Comparison of ENCODE assay signal across 12 cellular contexts in the genomic region with DNA sequence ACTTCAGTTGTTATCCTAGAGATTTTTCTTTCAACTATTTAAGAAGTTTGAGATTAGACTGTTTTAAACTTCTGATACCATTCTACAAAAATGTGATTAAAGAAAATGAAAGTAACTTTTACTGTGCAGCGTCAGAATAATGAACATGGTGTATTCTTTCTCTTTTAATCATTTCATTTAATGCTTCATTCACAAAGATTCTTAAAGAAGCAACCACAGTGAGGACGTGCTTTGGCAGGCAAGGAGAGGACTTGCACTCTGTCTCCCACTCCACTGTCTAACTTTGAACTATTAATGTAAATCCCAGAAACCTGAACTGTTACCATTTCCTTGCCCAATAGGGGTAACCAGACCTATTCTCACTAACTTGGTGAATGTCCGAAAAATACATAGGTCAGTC.
A peak's percentile ranks its signal among the peaks of the same experiment; 100 is the strongest.
DNase-seq lines count a peak whose midpoint lies in the region; ATAC-seq and TF ChIP-seq lines count a peak whose summit lies in the region.
"Had no signal": no experiment of that assay in that cellular context is flagged by ENCODE, and none has a peak within 500 bp of the region (broad histone marks: within the 10 kb centered on the region; RNA-seq: fewer than 3 reads in every experiment).

No MANE protein-coding gene starts in this region.

- POLR2A ChIA-PET in HEK293 (lab: Yijun Ruan, JAX), result no interaction called here

- H3K36me3 ChIP-seq in HEK293 (ENCODE audit: control insufficient read depth in 2 of 2, insufficient read depth in 1 of 2, low read length in 2 of 2) (no peaks in the 10 kb centered on the region), Peyer's patch (no peaks in the 10 kb centered on the region), psoas muscle (ENCODE audit: insufficient read depth in 1 of 2, low read depth in 1 of 2) (no peaks in the 10 kb centered on the region)

- no peaks in the 10 kb centered on the region for H3K9me3 Mint-ChIP-seq in dendritic cell treated with granulocyte-macrophage colony-stimulating factor and Interleukin-4, amounts not matched to agents 40 ng/mL and 50 ng/mL, for 4 days
- H3K9me3 Mint-ChIP-seq in activated T-helper 2 cell treated with anti-CD3 and anti-CD28 coated beads, Interferon-gamma antibody, Interleukin-2, Interleukin-4, amounts not matched to agents 10 μg/mL and 5 μg/mL and 100 μg/mL, durations not matched to agents 14 hours and 24 hours and 36 hours, result no peaks in the 10 kb centered on the region
- H3K9me3 Mint-ChIP-seq: mesothelial cell of epicardium, type B pancreatic cell had no signal

- H3K9me3 ChIP-seq in HEK293 (ENCODE audit: control insufficient read depth, insufficient read depth, low read depth, low read length) (no peaks in the 10 kb centered on the region), Peyer's patch (no peaks in the 10 kb centered on the region), psoas muscle (no peaks in the 10 kb centered on the region)

- H3K4me1 ChIP-seq in HEK293 (ENCODE audit: control insufficient read depth, insufficient read depth, low read length) (peaks cover 9% of the 10 kb centered on the region), Peyer's patch (peaks cover 0 to 5% (median 2%) of the 10 kb centered on the region in 4 donors), psoas muscle (peaks cover 15% of the 10 kb centered on the region)

- H3K27ac Mint-ChIP-seq in dendritic cell treated with granulocyte-macrophage colony-stimulating factor and Interleukin-4, amounts not matched to agents 40 ng/mL and 50 ng/mL, for 4 days, result no peak overlapping the region
- H3K27ac Mint-ChIP-seq in activated T-helper 2 cell treated with anti-CD3 and anti-CD28 coated beads, Interferon-gamma antibody, Interleukin-2, Interleukin-4, amounts not matched to agents 10 μg/mL and 5 μg/mL and 100 μg/mL, durations not matched to agents 14 hours and 24 hours and 36 hours, result no peak overlapping the region
- H3K27ac Mint-ChIP-seq: mesothelial cell of epicardium, type B pancreatic cell had no signal

- TF ChIP-seq CTCF in HEK293 (tag by site-specific recombination; IDR thresholded peaks at IDR 0.05), result no peak
- TF ChIP-seq CTCF in Peyer's patch (IDR thresholded peaks at IDR 0.05), result no peak
- no peak for TF ChIP-seq CTCF in psoas muscle (IDR thresholded peaks at IDR 0.05)

- H3K4me1 Mint-ChIP-seq in dendritic cell treated with granulocyte-macrophage colony-stimulating factor and Interleukin-4, amounts not matched to agents 40 ng/mL and 50 ng/mL, for 4 days (ENCODE audit: low read depth), result peaks cover 13% of the 10 kb centered on the region
- H3K4me1 Mint-ChIP-seq in activated T-helper 2 cell treated with anti-CD3 and anti-CD28 coated beads, Interferon-gamma antibody, Interleukin-2, Interleukin-4, amounts not matched to agents 10 μg/mL and 5 μg/mL and 100 μg/mL, durations not matched to agents 14 hours and 24 hours and 36 hours (ENCODE audit: low read depth), result peaks cover 7% of the 10 kb centered on the region

- H3K27me3 ChIP-seq in Peyer's patch (no peaks in the 10 kb centered on the region), psoas muscle (ENCODE audit: insufficient read depth in 3 of 3, low read length in 2 of 3) (no peaks in the 10 kb centered on the region)

- peak in 1 of 4 donors; percentile 30 for ATAC-seq in psoas muscle

- no peaks in the 10 kb centered on the region for H3K36me3 Mint-ChIP-seq in dendritic cell treated with granulocyte-macrophage colony-stimulating factor and Interleukin-4, amounts not matched to agents 40 ng/mL and 50 ng/mL, for 4 days (ENCODE audit: low read depth)
- no peaks in the 10 kb centered on the region for H3K36me3 Mint-ChIP-seq in activated T-helper 2 cell treated with anti-CD3 and anti-CD28 coated beads, Interferon-gamma antibody, Interleukin-2, Interleukin-4, amounts not matched to agents 10 μg/mL and 5 μg/mL and 100 μg/mL, durations not matched to agents 14 hours and 24 hours and 36 hours (ENCODE audit: low read depth)
- H3K36me3 Mint-ChIP-seq: mesothelial cell of epicardium, type B pancreatic cell had no signal

- no peak for TF ChIP-seq POLR2A in Peyer's patch (IDR thresholded peaks at IDR 0.05)

- H3K4me3 ChIP-seq in HEK293 (ENCODE audit: low read depth, low read length) (no peak overlapping the region), Peyer's patch (peak overlapping the region in 3 of 4 donors; percentile 3 to 24 (median 12)), psoas muscle (peak overlapping the region; percentile 49)

- no peaks in the 10 kb centered on the region for H3K27me3 Mint-ChIP-seq in dendritic cell treated with granulocyte-macrophage colony-stimulating factor and Interleukin-4, amounts not matched to agents 40 ng/mL and 50 ng/mL, for 4 days
- H3K27me3 Mint-ChIP-seq in activated T-helper 2 cell treated with anti-CD3 and anti-CD28 coated beads, Interferon-gamma antibody, Interleukin-2, Interleukin-4, amounts not matched to agents 10 μg/mL and 5 μg/mL and 100 μg/mL, durations not matched to agents 14 hours and 24 hours and 36 hours (ENCODE audit: low read depth), result peaks cover 70% of the 10 kb centered on the region
- H3K27me3 Mint-ChIP-seq: type B pancreatic cell had no signal

- WGBS in psoas muscle, 3 donors, result 26 to 62% (median 47%) methylated on average over 3 of the region's 3 CpGs

- CTCF ChIA-PET in HEK293 (lab: Yijun Ruan, JAX), result no interaction called here

- no peak for DNase-seq in Peyer's patch
- DNase-seq in psoas muscle, result no peak
- DNase-seq in germinal center (ENCODE audit: low spot score), result no peak
- no peak for DNase-seq in H4 (ENCODE audit: low spot score)
- no peak for DNase-seq in COR-L47 (lab: John Stamatoyannopoulos, UW)
- DNase-seq in activated T-helper 2 cell treated with anti-CD3 and anti-CD28 coated beads, Interferon-gamma antibody, Interleukin-2, Interleukin-4, amounts not matched to agents 10 μg/mL and 5 μg/mL and 100 μg/mL, durations not matched to agents 14 hours and 24 hours and 36 hours (ENCODE audit: low spot score), result no peak
- DNase-seq: GF-D8, NCI-H748 treated with DMSO at 0.1 percent for 48 hours had no signal

- H3K27ac ChIP-seq in HEK293 (ENCODE audit: extremely low read depth, low read depth, low read length), result no peak overlapping the region
- peak overlapping the region in 1 of 4 donors; percentile 20 for H3K27ac ChIP-seq in Peyer's patch
- H3K27ac ChIP-seq in psoas muscle, result no peak overlapping the region

- intact Hi-C loops in dendritic cell treated with granulocyte-macrophage colony-stimulating factor and Interleukin-4, amounts not matched to agents 40 ng/mL and 50 ng/mL, for 4 days (cut with micrococcal nuclease), result no loop called here
- intact Hi-C loops in psoas muscle (cut with DNase I), result no loop called here
- intact Hi-C loops in activated T-helper 2 cell treated with anti-CD3 and anti-CD28 coated beads, Interferon-gamma antibody, Interleukin-2, Interleukin-4, amounts not matched to agents 10 μg/mL and 5 μg/mL and 100 μg/mL, durations not matched to agents 14 hours and 24 hours and 36 hours (cut with micrococcal nuclease), result no loop called here

- H3K4me3 Mint-ChIP-seq in dendritic cell treated with granulocyte-macrophage colony-stimulating factor and Interleukin-4, amounts not matched to agents 40 ng/mL and 50 ng/mL, for 4 days, result peak overlapping the region; percentile 9
- no peak overlapping the region for H3K4me3 Mint-ChIP-seq in activated T-helper 2 cell treated with anti-CD3 and anti-CD28 coated beads, Interferon-gamma antibody, Interleukin-2, Interleukin-4, amounts not matched to agents 10 μg/mL and 5 μg/mL and 100 μg/mL, durations not matched to agents 14 hours and 24 hours and 36 hours (ENCODE audit: low read depth)
- H3K4me3 Mint-ChIP-seq: mesothelial cell of epicardium, type B pancreatic cell had no signal

TF ChIP-seq in HEK293, 187 proteins besides CTCF, POLR2A, EP300 and RAD21:
- TF ChIP-seq PRDM1 (tag by site-specific recombination; IDR thresholded peaks at IDR 0.05), result peak; percentile 71
- TF ChIP-seq, protein P1, sequence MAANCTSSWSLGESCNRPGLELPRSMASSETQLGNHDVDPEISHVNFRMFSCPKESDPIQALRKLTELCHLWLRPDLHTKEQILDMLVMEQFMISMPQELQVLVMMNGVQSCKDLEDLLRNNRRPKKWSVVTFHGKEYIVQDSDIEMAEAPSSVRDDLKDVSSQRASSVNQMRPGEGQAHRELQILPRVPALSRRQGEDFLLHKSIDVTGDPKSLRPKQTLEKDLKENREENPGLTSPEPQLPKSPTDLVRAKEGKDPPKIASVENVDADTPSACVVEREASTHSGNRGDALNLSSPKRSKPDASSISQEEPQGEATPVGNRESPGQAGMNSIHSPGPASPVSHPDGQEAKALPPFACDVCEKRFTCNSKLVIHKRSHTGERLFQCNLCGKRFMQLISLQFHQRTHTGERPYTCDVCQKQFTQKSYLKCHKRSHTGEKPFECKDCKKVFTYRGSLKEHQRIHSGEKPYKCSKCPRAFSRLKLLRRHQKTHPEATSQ (tag by site-specific recombination; IDR thresholded peaks at IDR 0.05), result no peak
